In genomic region chr2:136005462-136006205, GRCh38 we compare ENCODE assay signal across 11 cellular contexts. TPM values are rescaled to one million over a fixed set of nuclear protein-coding genes. Genes with fewer than 3 reads are reported as not detected.
DNase-seq lines count a peak whose midpoint lies in the region; ATAC-seq, FAIRE-seq and TF ChIP-seq lines count a peak whose summit lies in the region.
"Had no signal": no experiment of that assay in that cellular context is flagged by ENCODE, and none has a peak within 500 bp of the region (broad histone marks: within the 10 kb centered on the region; RNA-seq: fewer than 3 reads in every experiment).

No MANE protein-coding gene starts in this region.

- H3K27me3 ChIP-seq in mammary epithelial cell (ENCODE audit: insufficient read depth, low read length) (no peaks in the 10 kb centered on the region), suprapubic skin (no peaks in the 10 kb centered on the region)

- peak; percentile 75 for ATAC-seq in HG02798 (IDR thresholded peaks at IDR 0.05; ENCODE audit: poor library complexity, unreplicated experiment)
- peak; percentile 52 for ATAC-seq in stimulated activated memory B cell treated with anti-CD40 and anti-IgM and Interleukin-4, amounts not matched to agents 10 μg/mL and 1 μg/mL and 100 μg/mL, for 72 hours

- no peaks in the 10 kb centered on the region for H3K27me3 Mint-ChIP-seq in MCF 10A (ENCODE audit: insufficient read depth, unreplicated experiment)
- no peaks in the 10 kb centered on the region for H3K27me3 Mint-ChIP-seq in stimulated activated memory B cell treated with anti-CD40 and anti-IgM and Interleukin-4, amounts not matched to agents 10 μg/mL and 1 μg/mL and 100 μg/mL, for 72 hours

- no peaks in the 10 kb centered on the region for H4K20me1 ChIP-seq in mammary epithelial cell (ENCODE audit: insufficient read depth, low read length)

- intact Hi-C loops in MCF 10A (cut with micrococcal nuclease) (no loop called here), mammary epithelial cell (cut with micrococcal nuclease) (no loop called here)

- BruUV-seq in MCF 10A (replicated peaks; lab: Mats Ljungman, UMichigan) (no TSS peak), mammary epithelial cell (replicated peaks; lab: Mats Ljungman, UMichigan) (no TSS peak)

- H3K9me3 ChIP-seq in mammary epithelial cell (replicated peaks; ENCODE audit: insufficient read depth, low read length) (no peaks in the 10 kb centered on the region), suprapubic skin (no peaks in the 10 kb centered on the region)

- no peak for TF ChIP-seq CTCF in MCF 10A (IDR thresholded peaks at IDR 0.05; ENCODE audit: unreplicated experiment)
- TF ChIP-seq CTCF in mammary epithelial cell (conservative IDR thresholded peaks at IDR 0.05 in 1 of 2, IDR thresholded peaks at IDR 0.05 in 1 of 2; ENCODE audit: extremely low read depth in 1 of 2, insufficient read depth in 1 of 2, low read depth in 1 of 2, low read length in 2 of 2): no peak
- no peak for TF ChIP-seq CTCF in suprapubic skin (IDR thresholded peaks at IDR 0.05)

- WGBS in mammary epithelial cell (ENCODE audit: low coverage, missing lambda C conversion rate): 83% methylated on average over 3 of the region's 3 CpGs
- 77% methylated on average over 3 of the region's 3 CpGs for WGBS in suprapubic skin

- peaks cover 5% of the 10 kb centered on the region for H3K4me1 ChIP-seq in mammary epithelial cell (ENCODE audit: insufficient read depth, low read length)
- H3K4me1 ChIP-seq in suprapubic skin: no peaks in the 10 kb centered on the region

- in situ Hi-C loops in mammary epithelial cell (cut with MboI; ENCODE audit: low sequenced_read_pairs in 2 of 2): no loop called here

- DNase-seq in MCF 10A (ENCODE audit: unreplicated experiment): peak; percentile 13
- no peak for DNase-seq in mammary epithelial cell
- DNase-seq in NCI-H82 (lab: John Stamatoyannopoulos, UW): peak; percentile 88
- no peak for DNase-seq in suprapubic skin (ENCODE audit: low spot score in 2 of 2)
- DNase-seq in frontal cortex (ENCODE audit: low spot score in 2 of 2): no peak
- no peak for DNase-seq in effector CD8-positive, alpha-beta T cell (lab: John Stamatoyannopoulos, UW)
- DNase-seq: activated naive CD4-positive, alpha-beta T cell treated with Interleukin-2 at 50 U/mL for 16 hours; Calu3; foreskin fibroblast had no signal

- FAIRE-seq in frontal cortex (lab: Jason Lieb, UNC): no peak

- no peaks in the 10 kb centered on the region for H3K9me3 Mint-ChIP-seq in MCF 10A (ENCODE audit: unreplicated experiment)
- H3K9me3 Mint-ChIP-seq in stimulated activated memory B cell treated with anti-CD40 and anti-IgM and Interleukin-4, amounts not matched to agents 10 μg/mL and 1 μg/mL and 100 μg/mL, for 72 hours: peaks cover 4% of the 10 kb centered on the region

- H3K4me2 ChIP-seq in mammary epithelial cell (ENCODE audit: insufficient read depth, low read depth, low read length): no peak overlapping the region

- no peak overlapping the region for H3K9ac ChIP-seq in mammary epithelial cell (ENCODE audit: insufficient read depth, low read length)

- no peak overlapping the region for H2AFZ ChIP-seq in mammary epithelial cell (ENCODE audit: low read depth, low read length)

- dilution Hi-C loops in mammary epithelial cell (cut with HindIII; ENCODE audit: low sequenced_read_pairs): no loop called here

- H3K4me3 Mint-ChIP-seq in MCF 10A (ENCODE audit: unreplicated experiment): no peak overlapping the region
- no peak overlapping the region for H3K4me3 Mint-ChIP-seq in stimulated activated memory B cell treated with anti-CD40 and anti-IgM and Interleukin-4, amounts not matched to agents 10 μg/mL and 1 μg/mL and 100 μg/mL, for 72 hours

- no peak overlapping the region for H3K27ac ChIP-seq in mammary epithelial cell (ENCODE audit: insufficient read depth, low read depth, low read length)
- no peak overlapping the region for H3K27ac ChIP-seq in suprapubic skin

- no peak for TF ChIP-seq POLR2A in suprapubic skin (IDR thresholded peaks at IDR 0.05)

- no peaks in the 10 kb centered on the region for H3K36me3 Mint-ChIP-seq in MCF 10A (ENCODE audit: insufficient read depth, unreplicated experiment)
- peaks cover 8% of the 10 kb centered on the region for H3K36me3 Mint-ChIP-seq in stimulated activated memory B cell treated with anti-CD40 and anti-IgM and Interleukin-4, amounts not matched to agents 10 μg/mL and 1 μg/mL and 100 μg/mL, for 72 hours

- no peak overlapping the region for H3K27ac Mint-ChIP-seq in MCF 10A (ENCODE audit: low read depth, unreplicated experiment)
- peak overlapping the region; percentile 74 for H3K27ac Mint-ChIP-seq in stimulated activated memory B cell treated with anti-CD40 and anti-IgM and Interleukin-4, amounts not matched to agents 10 μg/mL and 1 μg/mL and 100 μg/mL, for 72 hours

- H3K4me3 ChIP-seq in mammary epithelial cell (replicated peaks in 1 of 3; ENCODE audit: insufficient read depth in 1 of 3, low read depth in 2 of 3, low read length in 3 of 3): no peak overlapping the region
- H3K4me3 ChIP-seq in suprapubic skin: no peak overlapping the region

- CTCF ChIA-PET in MCF 10A (lab: Yijun Ruan, JAX) (interaction anchor here (0.7 to 2.0 kb wide), 4 partner anchors 9 to 1258 kb away, joined by 3 to 5 read pairs (median 4); no protein-coding TSS in a partner anchor), mammary epithelial cell (lab: Charles Lee; ENCODE audit: low non-redundant PET) (no interaction called here)

- no peak for TF ChIP-seq EP300 in suprapubic skin (IDR thresholded peaks at IDR 0.05)

- H3K36me3 ChIP-seq in mammary epithelial cell (ENCODE audit: insufficient read depth, low read length) (no peaks in the 10 kb centered on the region), suprapubic skin (no peaks in the 10 kb centered on the region)

- POLR2A ChIA-PET in MCF 10A (lab: Yijun Ruan, JAX): interaction anchor here (1.1 to 1.3 kb wide), 2 partner anchors 17 to 20 kb away, joined by 3 to 4 read pairs; partner anchors contain the start of gene DARS1

- peaks cover 9% of the 10 kb centered on the region for H3K4me1 Mint-ChIP-seq in MCF 10A (ENCODE audit: insufficient read depth, unreplicated experiment)
- peaks cover 45% of the 10 kb centered on the region for H3K4me1 Mint-ChIP-seq in stimulated activated memory B cell treated with anti-CD40 and anti-IgM and Interleukin-4, amounts not matched to agents 10 μg/mL and 1 μg/mL and 100 μg/mL, for 72 hours

- H3K79me2 ChIP-seq in mammary epithelial cell (ENCODE audit: insufficient read depth, low read length): no peaks in the 10 kb centered on the region

RNA-seq across cellular contexts. Expression of gene DARS1, which starts 20.2 kb away (rescaled TPM):
- total RNA-seq in MCF 10A (2022): 52.8 and 66.5 TPM in 2 replicates
- total RNA-seq in mammary epithelial cell: 10 to 100 TPM; 64.3 to 68.8 TPM
- polyA plus RNA-seq in mammary epithelial cell: 61.4 TPM
- 18.0 TPM for polyA minus RNA-seq in mammary epithelial cell
- 10 to 100 TPM; 63.1 to 82.6 (median 67.4) TPM for total RNA-seq in suprapubic skin
- 54.6 TPM for total RNA-seq in frontal cortex

Comparison
In these comparisons a context has a peak if more than half of its experiments do, and no peak if none do; other contexts are left out.
1. DNase-seq: peak in MCF 10A (single experiment) and NCI-H82 (single experiment); none in mammary epithelial cell (single experiment), suprapubic skin (0 of 2), frontal cortex (0 of 2) and effector CD8-positive, alpha-beta T cell (single experiment).